Comparison of ENCODE assay signal across 14 cellular contexts in genomic region chr15:51076142-51076897, GRCh38. TPM values are rescaled to one million over a fixed set of nuclear protein-coding genes. Genes with fewer than 3 reads are reported as not detected.
DNase-seq lines count a peak whose midpoint lies in the region; ATAC-seq, FAIRE-seq and TF ChIP-seq lines count a peak whose summit lies in the region.
"Had no signal": no experiment of that assay in that cellular context is flagged by ENCODE, and none has a peak within 500 bp of the region (broad histone marks: within the 10 kb centered on the region; RNA-seq: fewer than 3 reads in every experiment).

No MANE protein-coding gene starts in this region.

- 43% methylated on average over 9 of the region's 9 CpGs for WGBS in K562 (ENCODE audit: insufficient coverage, low coverage, missing lambda C conversion rate)
- 87 to 89% methylated on average over 9 of the region's 9 CpGs for WGBS in pancreas, 2 donors

- TF ChIP-seq CTCF in GM10248 (IDR thresholded peaks at IDR 0.05; ENCODE audit: control extremely low read depth, extremely low read depth, low read depth, missing control alignments) (no peak), K562 (IDR thresholded peaks at IDR 0.05 in 2 of 3, conservative IDR thresholded peaks at IDR 0.05 in 1 of 3; ENCODE audit: insufficient read depth in 2 of 3, low read depth in 1 of 3, low read length in 3 of 3) (no peak), pancreas (IDR thresholded peaks at IDR 0.05) (no peak)

- no peak for TF ChIP-seq RAD21 in K562 (CRISPR knock-in tag; conservative IDR thresholded peaks at IDR 0.05 in 1 of 2, IDR thresholded peaks at IDR 0.05 in 1 of 2)

- H3K27me3 ChIP-seq in Karpas-422 (ENCODE audit: low read length) = no peaks in the 10 kb centered on the region
- H3K27me3 ChIP-seq in K562 (ENCODE audit: control insufficient read depth in 2 of 2, insufficient read depth in 2 of 2, low read length in 2 of 2) = 0 out of 5 replicates have a peak, but pooled peaks cover 0 to 4% of the 10 kb centered on the region in 2 experiments
- H3K27me3 ChIP-seq in skeletal muscle satellite cell (ENCODE audit: control insufficient read depth, insufficient read depth, low read length) = no peaks in the 10 kb centered on the region
- no peaks in the 10 kb centered on the region for H3K27me3 ChIP-seq in pancreas

- intact Hi-C loops in K562 (cut with micrococcal nuclease) (no loop called here), pancreas (cut with DNase I) (no loop called here)

- no peaks in the 10 kb centered on the region for H3K9me1 ChIP-seq in K562 (ENCODE audit: control insufficient read depth, insufficient read depth, low read length)

- DNase-seq in GM10248 (ENCODE audit: extremely low spot score) (peak; percentile 50), Karpas-422 (no peak), K562 (ENCODE audit: extremely low read depth in 1 of 4, low spot score in 3 of 4) (peak in 3 of 4 experiments; percentile 14 to 37 (median 21)), NCI-H2196 treated with DMSO at 0.1 percent for 48 hours (lab: John Stamatoyannopoulos, UW; ENCODE audit: unreplicated experiment) (no peak), pancreas (no peak), ureter (ENCODE audit: low spot score) (no peak), COR-L47 (lab: John Stamatoyannopoulos, UW) (no peak)
- DNase-seq: CD8-positive, alpha-beta T cell; NCI-H187 treated with DMSO at 0.1 percent for 48 hours; stimulated activated CD4-positive, alpha-beta T cell treated with anti-CD3 and anti-CD28 coated beads, Interleukin-1b, Interleukin-23, amount 100 ng/mL, for 48 hours; stimulated activated naive CD4-positive, alpha-beta T cell had no signal

- H4K20me1 ChIP-seq in Karpas-422 (ENCODE audit: insufficient read depth, low read depth, low read length) (no peaks in the 10 kb centered on the region), K562 (replicated peaks; ENCODE audit: control insufficient read depth, insufficient read depth, low read length) (no peaks in the 10 kb centered on the region)

- H3K36me3 ChIP-seq in Karpas-422 (ENCODE audit: insufficient read depth, low read length) (no peaks in the 10 kb centered on the region), K562 (ENCODE audit: control insufficient read depth, insufficient read depth, low read length) (no peaks in the 10 kb centered on the region), skeletal muscle satellite cell (ENCODE audit: insufficient read depth, low read length) (no peaks in the 10 kb centered on the region), pancreas (no peaks in the 10 kb centered on the region)

- no peak for TF ChIP-seq EP300 in K562 (IDR thresholded peaks at IDR 0.05; ENCODE audit: low read length)

- POLR2A ChIA-PET in GM10248 (lab: Yijun Ruan, JAX) (no interaction called here), K562 (lab: Yijun Ruan, JAX) (interaction anchor here (1.1 to 1.2 kb wide), 2 partner anchors 9 to 179 kb away, joined by 3 read pairs; no protein-coding TSS in a partner anchor)

- FAIRE-seq in K562 (lab: Jason Lieb, UNC) = peak; percentile 15
- no peak for FAIRE-seq in pancreas (lab: Jason Lieb, UNC)
- FAIRE-seq: HTR-8/SVneo had no signal

- no peak for TF ChIP-seq POLR2A in K562 (conservative IDR thresholded peaks at IDR 0.05)

- no peaks in the 10 kb centered on the region for H3K4me1 ChIP-seq in Karpas-422 (ENCODE audit: low read length)
- peaks cover 7 to 10% of the 10 kb centered on the region in 2 experiments for H3K4me1 ChIP-seq in K562 (replicated peaks in 1 of 2; ENCODE audit: control insufficient read depth in 2 of 2, insufficient read depth in 2 of 2, low read length in 2 of 2)
- H3K4me1 ChIP-seq in skeletal muscle satellite cell (ENCODE audit: control insufficient read depth, insufficient read depth, low read length) = peaks cover 31% of the 10 kb centered on the region
- H3K4me1 ChIP-seq in pancreas = no peaks in the 10 kb centered on the region

- H3K4me3 ChIP-seq in Karpas-422 (ENCODE audit: low read length) (no peak overlapping the region), K562 (no peak overlapping the region), skeletal muscle satellite cell (ENCODE audit: low read length) (no peak overlapping the region), pancreas (no peak overlapping the region)
- H3K4me3 ChIP-seq: lung had no signal

- no peak for ATAC-seq in K562
- no peak for ATAC-seq in pancreas
- ATAC-seq: CD8-positive, alpha-beta T cell had no signal

- CTCF ChIA-PET in GM10248 (lab: Yijun Ruan, JAX) (interaction anchor here (0.9 to 2.9 kb wide), 4 partner anchors 11 to 32 kb away, joined by 3 to 14 read pairs (median 3); no protein-coding TSS in a partner anchor), K562 (lab: Yijun Ruan, JAX; ENCODE audit: low intra/inter-chr PET ratio) (no interaction called here)

- in situ Hi-C loops in K562 (cut with MboI) = no loop called here

- H3K27ac ChIP-seq in Karpas-422 (ENCODE audit: low read length) (no peak overlapping the region), K562 (ENCODE audit: extremely low read depth, low read depth, low read length) (no peak overlapping the region), pancreas (no peak overlapping the region)

- H3K9ac ChIP-seq in Karpas-422 (ENCODE audit: low read length) = no peak overlapping the region
- no peak overlapping the region for H3K9ac ChIP-seq in K562 (ENCODE audit: insufficient read depth in 1 of 2, low read depth in 2 of 2, low read length in 2 of 2)
- no peak overlapping the region for H3K9ac ChIP-seq in skeletal muscle satellite cell (ENCODE audit: low read depth, low read length)

- H3K79me2 ChIP-seq in Karpas-422 (ENCODE audit: low read length) = no peaks in the 10 kb centered on the region
- no peaks in the 10 kb centered on the region for H3K79me2 ChIP-seq in K562 (ENCODE audit: control insufficient read depth, insufficient read depth, low read length)

- H3K4me2 ChIP-seq in Karpas-422 (ENCODE audit: low read depth, low read length, poor library complexity, severe bottlenecking) = no peak overlapping the region
- H3K4me2 ChIP-seq in K562 (ENCODE audit: insufficient read depth, low read length) = peak overlapping the region; percentile 23; the same call in 1 of the 2 replicates
- peak overlapping the region; percentile 21 for H3K4me2 ChIP-seq in skeletal muscle satellite cell (ENCODE audit: low read length)

- no peaks in the 10 kb centered on the region for H3K9me2 ChIP-seq in Karpas-422 (replicated peaks; ENCODE audit: insufficient read depth, low read length)

- H2AFZ ChIP-seq in Karpas-422 (ENCODE audit: low read length) (0 out of 2 replicates have a peak overlapping the region, but pooled peaks have one; percentile 41), K562 (ENCODE audit: low read depth, low read length) (0 out of 2 replicates have a peak overlapping the region, but pooled peaks have one; percentile 34)

- BruUV-seq in K562 (replicated peaks; lab: Mats Ljungman, UMichigan) = no TSS peak

- H3K9me3 ChIP-seq in Karpas-422 (ENCODE audit: low read length) (no peaks in the 10 kb centered on the region), K562 (replicated peaks; ENCODE audit: control insufficient read depth, insufficient read depth, low read depth, low read length) (no peaks in the 10 kb centered on the region), skeletal muscle satellite cell (replicated peaks; ENCODE audit: low read length) (no peaks in the 10 kb centered on the region), pancreas (no peaks in the 10 kb centered on the region)

TF ChIP-seq in K562, 482 proteins besides CTCF, POLR2A, EP300 and RAD21 (continues in another document):
- no peak for TF ChIP-seq POLR2AphosphoS2 (IDR thresholded peaks at IDR 0.05; ENCODE audit: low read length)
- TF ChIP-seq ZC3H4 (CRISPR knock-in tag; IDR thresholded peaks at IDR 0.05; ENCODE audit: borderline replicate concordance) = no peak
- no peak for TF ChIP-seq L3MBTL2 (IDR thresholded peaks at IDR 0.05)
- no peak for TF ChIP-seq HNRNPH1 (optimal IDR thresholded peaks at IDR 0.05; ENCODE audit: low read depth, low read length)
- no peak for TF ChIP-seq ZNF76 (CRISPR knock-in tag; IDR thresholded peaks at IDR 0.05; ENCODE audit: borderline replicate concordance)
- no peak for TF ChIP-seq HDAC1 (IDR thresholded peaks at IDR 0.05)
- TF ChIP-seq ZNF561 (CRISPR knock-in tag; conservative IDR thresholded peaks at IDR 0.05) = no peak
- no peak for TF ChIP-seq POLR3G (IDR thresholded peaks at IDR 0.05; ENCODE audit: extremely low read depth, insufficient read length, insufficient replicate concordance)
- no peak for TF ChIP-seq IFI16 (CRISPR knock-in tag; IDR thresholded peaks at IDR 0.05)
- TF ChIP-seq CHCHD3 (CRISPR knock-in tag; IDR thresholded peaks at IDR 0.05) = no peak

RNA-seq across cellular contexts. Expression of gene TNFAIP8L3, which starts 18.4 kb away (rescaled TPM):
- not detected in 2 replicates for total RNA-seq in Karpas-422 (2014; rRNA removed; shearing (Covaris generic); ENCODE audit: low replicate concordance)
- not detected in 2 replicates for total RNA-seq in K562 (2011; cell fraction: chromatin; rRNA removed; ENCODE audit: low replicate concordance)
- total RNA-seq in K562 (2011; cell fraction: nucleolus; rRNA removed) = not detected in 2 replicates
- total RNA-seq in K562 (2011; cell fraction: nucleoplasm; rRNA removed) = not detected in 2 replicates
- total RNA-seq in K562 (2014; rRNA removed) (not detected in 2 replicates), K562 (2014; rRNA removed; fragmentation: Illumina TruSeq; extraction: Trizol) (not detected in 2 replicates), K562 (2015; rRNA removed; fragmentation: Illumina TruSeq; extraction: Trizol) (not detected in 2 replicates), K562 (2021) (0.11 TPM in 1 of 2 replicates, not detected in the other), pancreas (1 to 10 TPM in 2 of 6 donors, under 1 TPM in 4; 0.09 to 1.8 (median 0.70) TPM), ureter (20.6 TPM)
- polyA plus RNA-seq in K562 (2011; rRNA removed) (not detected in 2 replicates), K562 (2014; fragmentation: Illumina TruSeq; extraction: Trizol) (not detected in 2 replicates), K562 (2014; fragmentation: Nextera tagmentation; extraction: Ambion mirVana) (under 1 TPM in 1 of 2 experiments, not detected in 1; 0.13 TPM), K562 (2014; rRNA removed) (not detected in 2 replicates), pancreas (under 1 TPM; 0.68 to 0.87 TPM)
- not detected in 2 replicates for polyA plus RNA-seq in K562 (2011; cell fraction: cytosol; rRNA removed)
- polyA plus RNA-seq in K562 (2011; cell fraction: nucleus; rRNA removed) = not detected in 2 replicates
- 0.06 and 0.08 TPM in 2 replicates for polyA plus RNA-seq in K562 (2012)
- not detected in 2 replicates for polyA minus RNA-seq in K562 (2011; rRNA and poly(A)+ RNA removed)
- polyA minus RNA-seq in K562 (2011; cell fraction: cytosol; rRNA and poly(A)+ RNA removed) = not detected in 2 replicates
- polyA minus RNA-seq in K562 (2011; cell fraction: nucleus; rRNA and poly(A)+ RNA removed) = not detected in 2 replicates
- total RNA-seq in skeletal muscle satellite cell (2012; rRNA removed) = 20.5 and 28.4 TPM in 2 replicates
- total RNA-seq: CD8-positive, alpha-beta T cell had no signal

Comparison
In these comparisons a context has a peak if more than half of its experiments do, and no peak if none do; other contexts are left out.
1. DNase-seq: peak in GM10248 (single experiment) and K562 (3 of 4); none in Karpas-422 (single experiment), NCI-H2196 treated with DMSO at 0.1 percent for 48 hours (single experiment), pancreas (0 of 6), ureter (single experiment) and COR-L47 (single experiment).